In genomic region chr15:98425173-98425572, GRCh38 we compare ENCODE assay signal across 5 cellular contexts.
"Had no signal": no experiment of that assay in that cellular context is flagged by ENCODE, and none has a peak within 500 bp of the region (broad histone marks: within the 10 kb centered on the region; RNA-seq: fewer than 3 reads in every experiment).

No MANE protein-coding gene starts in this region.

- ATAC-seq: HepG2, K562 had no signal

- H3K9me3 Mint-ChIP-seq: IgD-negative memory B cell had no signal

- H3K4me3 ChIP-seq: K562 had no signal

- H3K36me3 Mint-ChIP-seq: IgD-negative memory B cell had no signal

- H3K4me3 Mint-ChIP-seq: IgD-negative memory B cell had no signal

- DNase-seq: IMR-90 had no signal

- H3K27ac ChIP-seq: HL-60 had no signal
